Comparison of ENCODE assay signal across 8 cellular contexts in genomic region chr15:68550498-68551295, GRCh38. TPM values are rescaled to one million over a fixed set of nuclear protein-coding genes. Genes with fewer than 3 reads are reported as not detected.
A peak's percentile ranks its signal among the peaks of the same experiment; 100 is the strongest.
DNase-seq lines count a peak whose midpoint lies in the region; ATAC-seq and TF ChIP-seq lines count a peak whose summit lies in the region.

No MANE protein-coding gene starts in this region.

- H3K4me1 Mint-ChIP-seq in CD4-positive, alpha-beta memory T cell, result peaks cover 0 to 3% (median 0%) of the 10 kb centered on the region in 4 donors

- TF ChIP-seq CTCF in HL-60 (IDR thresholded peaks at IDR 0.05; ENCODE audit: insufficient read depth, low read length) (peak; percentile 75), Peyer's patch (IDR thresholded peaks at IDR 0.05) (peak; percentile 60 to 93 (median 77)), uterus (IDR thresholded peaks at IDR 0.05) (peak; percentile 87 to 95 (median 90))

- no peaks in the 10 kb centered on the region for H3K4me1 ChIP-seq in CD4-positive, alpha-beta memory T cell (ENCODE audit: insufficient read depth, low read length)
- H3K4me1 ChIP-seq in Peyer's patch, result no peaks in the 10 kb centered on the region
- peaks cover 0 to 8% of the 10 kb centered on the region in 2 donors for H3K4me1 ChIP-seq in uterus

- H3K4me3 Mint-ChIP-seq in CD4-positive, alpha-beta memory T cell, result peak overlapping the region in 1 of 8 donors; percentile 14

- H3K36me3 Mint-ChIP-seq in CD4-positive, alpha-beta memory T cell, result no peaks in the 10 kb centered on the region

- ATAC-seq in HG03469 (IDR thresholded peaks at IDR 0.05; ENCODE audit: unreplicated experiment), result no peak

- no peak for TF ChIP-seq POLR2A in Peyer's patch (IDR thresholded peaks at IDR 0.05)
- no peak for TF ChIP-seq POLR2A in uterus (IDR thresholded peaks at IDR 0.05)

- POLR2A ChIA-PET in CD4-positive, alpha-beta memory T cell (lab: Charles Lee; ENCODE audit: partially characterized antibody), result no interaction called here

- intact Hi-C loops in CD4-positive, alpha-beta memory T cell (cut with micrococcal nuclease), result loop anchor here (1.0 kb wide), 2 partner anchors 297 to 325 kb away; no protein-coding TSS in a partner anchor
- intact Hi-C loops in uterus (cut with DNase I; ENCODE audit: low total_unique reads), result no loop called here

- H3K27ac ChIP-seq in CD4-positive, alpha-beta memory T cell (ENCODE audit: low read depth, low read length), result no peak overlapping the region
- no peak overlapping the region for H3K27ac ChIP-seq in HL-60 (replicated peaks)
- H3K27ac ChIP-seq in Peyer's patch, result no peak overlapping the region
- H3K27ac ChIP-seq in uterus, result no peak overlapping the region

- DNase-seq in CD4-positive, alpha-beta memory T cell, result peak; percentile 49 to 58 (median 55)
- DNase-seq in HL-60 (ENCODE audit: low read depth in 1 of 2, low spot score in 1 of 2), result peak in 1 of 2 experiments; percentile 58
- peak; percentile 76 to 92 (median 81) for DNase-seq in Peyer's patch
- peak; percentile 57 for DNase-seq in activated T-helper 9 cell treated with anti-CD3 and anti-CD28 coated beads, Interleukin-2, amount 50 U/mL, for 16 hours (ENCODE audit: low read depth)
- peak; percentile 63 for DNase-seq in globus pallidus (ENCODE audit: low spot score)
- peak; percentile 66 for DNase-seq in pons (ENCODE audit: low spot score)
- peak; percentile 74 to 85 for DNase-seq in uterus

- CTCF ChIA-PET in CD4-positive, alpha-beta memory T cell (lab: Charles Lee; ENCODE audit: partially characterized antibody), result interaction anchor here (0.8 to 4.2 kb wide), 26 partner anchors 8 to 435 kb away, joined by 3 to 46 read pairs (median 5); no protein-coding TSS in a partner anchor

- H3K9me3 ChIP-seq in CD4-positive, alpha-beta memory T cell (ENCODE audit: control insufficient read depth in 1 of 2, low read length in 2 of 2), result no peaks in the 10 kb centered on the region
- H3K9me3 ChIP-seq in Peyer's patch (no peaks in the 10 kb centered on the region), uterus (no peaks in the 10 kb centered on the region)

- peaks cover 0 to 4% (median 0%) of the 10 kb centered on the region in 8 donors for H3K9me3 Mint-ChIP-seq in CD4-positive, alpha-beta memory T cell

- H3K27me3 ChIP-seq in CD4-positive, alpha-beta memory T cell (ENCODE audit: insufficient read depth, low read length), result peaks cover 4% of the 10 kb centered on the region
- H3K27me3 ChIP-seq in HL-60 (ENCODE audit: insufficient read depth, poor library complexity, severe bottlenecking), result no peaks in the 10 kb centered on the region
- H3K27me3 ChIP-seq in Peyer's patch, result no peaks in the 10 kb centered on the region
- H3K27me3 ChIP-seq in uterus, result no peaks in the 10 kb centered on the region

- H3K27ac Mint-ChIP-seq in CD4-positive, alpha-beta memory T cell, result no peak overlapping the region

- no peaks in the 10 kb centered on the region for H3K36me3 ChIP-seq in CD4-positive, alpha-beta memory T cell (ENCODE audit: insufficient read depth, low read length)
- H3K36me3 ChIP-seq in Peyer's patch, result no peaks in the 10 kb centered on the region
- no peaks in the 10 kb centered on the region for H3K36me3 ChIP-seq in uterus

- no peak overlapping the region for H3K4me3 ChIP-seq in CD4-positive, alpha-beta memory T cell (ENCODE audit: low read length in 2 of 2)
- no peak overlapping the region for H3K4me3 ChIP-seq in HL-60 (replicated peaks; ENCODE audit: insufficient read depth, low read length)
- no peak overlapping the region for H3K4me3 ChIP-seq in Peyer's patch
- H3K4me3 ChIP-seq in uterus, result no peak overlapping the region

- peaks cover 34 to 45% of the 10 kb centered on the region in 2 donors for H3K27me3 Mint-ChIP-seq in CD4-positive, alpha-beta memory T cell

RNA-seq across cellular contexts. Expression of gene CORO2B, which starts 28.1 kb away (rescaled TPM):
- not detected for total RNA-seq in CD4-positive, alpha-beta memory T cell
- polyA plus RNA-seq in CD4-positive, alpha-beta memory T cell, result not detected
- total RNA-seq in Peyer's patch, result 1 to 10 TPM in 3 of 4 donors, under 1 TPM in 1; 0.70 to 9.1 (median 1.7) TPM
- 10 to 100 TPM in 1 of 4 donors, 1 to 10 TPM in 3; 1.3 to 18.2 (median 7.0) TPM for total RNA-seq in uterus
